10 cellular contexts compared by ENCODE assay signal in genomic region chr17:36188891-36189306, GRCh38. TPM values are rescaled to one million over a fixed set of nuclear protein-coding genes. Genes with fewer than 3 reads are reported as not detected.
DNase-seq lines count a peak whose midpoint lies in the region; ATAC-seq, FAIRE-seq and TF ChIP-seq lines count a peak whose summit lies in the region.
"Had no signal": no experiment of that assay in that cellular context is flagged by ENCODE, and none has a peak within 500 bp of the region (broad histone marks: within the 10 kb centered on the region; RNA-seq: fewer than 3 reads in every experiment).

No MANE protein-coding gene starts in this region.

- SMC1A ChIA-PET in GM12878 (lab: Charles Lee; ENCODE audit: uncharacterized antibody, unreplicated experiment), result interaction anchor here (1.6 kb wide), 2 partner anchors 8 to 14 kb away, joined by 3 to 5 read pairs; no protein-coding TSS in a partner anchor

- CTCF ChIA-PET in GM12878 (lab: Yijun Ruan, JAX), result interaction anchor here (1.5 kb wide), 1 partner anchor 8 kb away, joined by 4 read pairs; no protein-coding TSS in a partner anchor

- peaks cover 57% of the 10 kb centered on the region for H3K4me1 Mint-ChIP-seq in stimulated activated naive CD8-positive, alpha-beta T cell treated with anti-CD3 and anti-CD28 coated beads, Interleukin-15, Interleukin-2, amounts not matched to agents 100 ng/mL and 50 ng/mL, for 24 hours (ENCODE audit: low read depth)
- peaks cover 13% of the 10 kb centered on the region for H3K4me1 Mint-ChIP-seq in T-helper 2 cell treated with Interferon-gamma antibody and Interleukin-4, amounts not matched to agents 5 μg/mL and 100 μg/mL, for 36 hours (ENCODE audit: low read depth)

- intact Hi-C loops in Right ventricle myocardium inferior (cut with DNase I) (no loop called here), GM12878 (cut with micrococcal nuclease; ENCODE audit: unreplicated experiment) (no loop called here)

- H3K4me2 ChIP-seq in GM12878 (ENCODE audit: control insufficient read depth, insufficient read depth), result 0 out of 2 replicates have a peak overlapping the region, but pooled peaks have one; percentile 17

- peak overlapping the region; percentile 82 for H3K27ac Mint-ChIP-seq in stimulated activated naive CD8-positive, alpha-beta T cell treated with anti-CD3 and anti-CD28 coated beads, Interleukin-15, Interleukin-2, amounts not matched to agents 100 ng/mL and 50 ng/mL, for 24 hours
- H3K27ac Mint-ChIP-seq in T-helper 2 cell treated with Interferon-gamma antibody and Interleukin-4, amounts not matched to agents 5 μg/mL and 100 μg/mL, for 36 hours, result no peak overlapping the region

- peak overlapping the region; percentile 29; the same call in 1 of the 2 replicates for H2AFZ ChIP-seq in GM12878 (ENCODE audit: control insufficient read depth, low read depth, low read length)

- no peaks in the 10 kb centered on the region for H3K36me3 Mint-ChIP-seq in stimulated activated naive CD8-positive, alpha-beta T cell treated with anti-CD3 and anti-CD28 coated beads, Interleukin-15, Interleukin-2, amounts not matched to agents 100 ng/mL and 50 ng/mL, for 24 hours (ENCODE audit: low read depth)
- H3K36me3 Mint-ChIP-seq in T-helper 2 cell treated with Interferon-gamma antibody and Interleukin-4, amounts not matched to agents 5 μg/mL and 100 μg/mL, for 36 hours (ENCODE audit: low read depth), result no peaks in the 10 kb centered on the region

- TF ChIP-seq CTCF in right atrium auricular region (IDR thresholded peaks at IDR 0.05) (no peak), GM12878 (IDR thresholded peaks at IDR 0.05 in 2 of 3, conservative IDR thresholded peaks at IDR 0.05 in 1 of 3; ENCODE audit: control insufficient read depth in 2 of 3, extremely low read depth in 1 of 3, insufficient read depth in 1 of 3, low read depth in 3 of 3, low read length in 3 of 3) (no peak)

- no peak overlapping the region for H3K9ac ChIP-seq in GM12878 (ENCODE audit: control insufficient read depth, insufficient read depth, low read length)

- H3K9me3 Mint-ChIP-seq in stimulated activated naive CD8-positive, alpha-beta T cell treated with anti-CD3 and anti-CD28 coated beads, Interleukin-15, Interleukin-2, amounts not matched to agents 100 ng/mL and 50 ng/mL, for 24 hours, result no peaks in the 10 kb centered on the region
- no peaks in the 10 kb centered on the region for H3K9me3 Mint-ChIP-seq in T-helper 2 cell treated with Interferon-gamma antibody and Interleukin-4, amounts not matched to agents 5 μg/mL and 100 μg/mL, for 36 hours

- H3K9me3 ChIP-seq in right atrium auricular region, result no peaks in the 10 kb centered on the region
- no peaks in the 10 kb centered on the region for H3K9me3 ChIP-seq in GM12878 (replicated peaks; ENCODE audit: control insufficient read depth, insufficient read depth, low read length)

- RAD21 ChIA-PET in GM12878 (lab: Charles Lee; ENCODE audit: unreplicated experiment), result interaction anchor here (0.6 to 2.4 kb wide), 2 partner anchors 10 to 213 kb away, joined by 4 to 6 read pairs; no protein-coding TSS in a partner anchor

- peaks cover 75% of the 10 kb centered on the region for H3K27me3 Mint-ChIP-seq in stimulated activated naive CD8-positive, alpha-beta T cell treated with anti-CD3 and anti-CD28 coated beads, Interleukin-15, Interleukin-2, amounts not matched to agents 100 ng/mL and 50 ng/mL, for 24 hours
- peaks cover 51% of the 10 kb centered on the region for H3K27me3 Mint-ChIP-seq in T-helper 2 cell treated with Interferon-gamma antibody and Interleukin-4, amounts not matched to agents 5 μg/mL and 100 μg/mL, for 36 hours (ENCODE audit: low read depth)

- H3K4me3 Mint-ChIP-seq in stimulated activated naive CD8-positive, alpha-beta T cell treated with anti-CD3 and anti-CD28 coated beads, Interleukin-15, Interleukin-2, amounts not matched to agents 100 ng/mL and 50 ng/mL, for 24 hours, result peak overlapping the region; percentile 6
- no peak overlapping the region for H3K4me3 Mint-ChIP-seq in T-helper 2 cell treated with Interferon-gamma antibody and Interleukin-4, amounts not matched to agents 5 μg/mL and 100 μg/mL, for 36 hours

- POLR2A ChIA-PET in GM12878 (lab: Charles Lee), result no interaction called here

- TF ChIP-seq POLR2A in GM12878 (IDR thresholded peaks at IDR 0.05; ENCODE audit: low read depth, low read length), result no peak

- no peak overlapping the region for H3K4me3 ChIP-seq in right atrium auricular region
- no peak overlapping the region for H3K4me3 ChIP-seq in GM12878

- in situ Hi-C loops in GM12878 (cut with MboI), result no loop called here

- no peaks in the 10 kb centered on the region for H4K20me1 ChIP-seq in GM12878 (ENCODE audit: control insufficient read depth, insufficient read depth)

- peak; percentile 11 to 62; a peak in 1 of 4 replicates for TF ChIP-seq EP300 in GM12878 (IDR thresholded peaks at IDR 0.05; ENCODE audit: borderline replicate concordance in 1 of 2, control insufficient read depth in 1 of 2, low read depth in 2 of 2, low read length in 2 of 2)

- no peaks in the 10 kb centered on the region for H3K79me2 ChIP-seq in GM12878 (ENCODE audit: control insufficient read depth, insufficient read depth, low read length)

- ATAC-seq in Right ventricle myocardium inferior, result peak; percentile 75
- ATAC-seq in HG03520 (IDR thresholded peaks at IDR 0.05; ENCODE audit: unreplicated experiment), result peak; percentile 57
- ATAC-seq in GM12878, result peak; percentile 86
- ATAC-seq: Panc1 had no signal

- H3K36me3 ChIP-seq in right atrium auricular region (no peaks in the 10 kb centered on the region), GM12878 (ENCODE audit: control insufficient read depth in 2 of 2, insufficient read depth in 2 of 2, low read length in 1 of 2) (no peaks in the 10 kb centered on the region)

- TF ChIP-seq RAD21 in GM12878 (IDR thresholded peaks at IDR 0.05; ENCODE audit: insufficient read depth, low read depth, low read length), result no peak

- H3K27ac ChIP-seq in right atrium auricular region, result no peak overlapping the region
- 0 out of 2 replicates have a peak overlapping the region, but pooled peaks have one; percentile 2 for H3K27ac ChIP-seq in GM12878 (ENCODE audit: control insufficient read depth, insufficient read depth)

- no peak for FAIRE-seq in GM12878 (lab: Jason Lieb, UNC)
- FAIRE-seq: endothelial cell of umbilical vein had no signal

- H3K27me3 ChIP-seq in right atrium auricular region, result no peaks in the 10 kb centered on the region
- H3K27me3 ChIP-seq in GM12878 (replicated peaks in 1 of 2; ENCODE audit: control insufficient read depth in 2 of 2, insufficient read depth in 2 of 2, low read length in 1 of 2), result no peaks in the 10 kb centered on the region

- no TSS peak for BruUV-seq in GM12878 (replicated peaks; lab: Mats Ljungman, UMichigan)

- H3K4me1 ChIP-seq in right atrium auricular region, result peaks cover 0 to 3% of the 10 kb centered on the region in 2 donors
- peaks cover 6% of the 10 kb centered on the region; the same call in 1 of the 2 replicates for H3K4me1 ChIP-seq in GM12878 (ENCODE audit: control insufficient read depth, insufficient read depth, low read length)

- 0% methylated on average over 7 of the region's 7 CpGs for WGBS in GM12878 (ENCODE audit: insufficient coverage, insufficient replicate concordance, low lambda C conversion rate, missing lambda C conversion rate)

- DNase-seq in Right ventricle myocardium inferior (ENCODE audit: missing footprints) (no peak), right atrium auricular region (ENCODE audit: low spot score) (no peak), GM12878 (ENCODE audit: low read depth, low spot score) (peak; percentile 59), NCI-H774 (lab: John Stamatoyannopoulos, UW) (no peak), AG08395 (ENCODE audit: low spot score) (no peak)
- DNase-seq in T-helper 2 cell treated with Interferon-gamma antibody and Interleukin-4, amounts not matched to agents 5 μg/mL and 100 μg/mL, for 36 hours (ENCODE audit: low spot score), result no peak

RNA-seq across cellular contexts. Expression of gene CCL3L1, which starts 7.7 kb away (rescaled TPM):
- total RNA-seq in Right ventricle myocardium inferior, result not detected
- total RNA-seq in right atrium auricular region, result not detected
- 6.6 and 7.5 TPM in 2 replicates for total RNA-seq in GM12878 (2013; cell fraction: nucleolus; rRNA removed)
- total RNA-seq in GM12878 (2014; rRNA removed), result 13.0 and 14.8 TPM in 2 replicates
- 12.4 and 15.3 TPM in 2 replicates for total RNA-seq in GM12878 (2014; rRNA removed; fragmentation: Illumina TruSeq; extraction: Trizol)
- 12.9 and 13.6 TPM in 2 replicates for total RNA-seq in GM12878 (2021)
- polyA plus RNA-seq in GM12878 (2011; ENCODE audit: low read depth), result 17.8 TPM
- polyA plus RNA-seq in GM12878 (2011; rRNA removed), result 26.9 and 108 TPM in 2 replicates
- polyA plus RNA-seq in GM12878 (2011; cell fraction: cytosol; rRNA removed), result 63.6 and 64.9 TPM in 2 replicates
- polyA plus RNA-seq in GM12878 (2011; cell fraction: nucleus; rRNA removed), result 51.9 and 86.7 TPM in 2 replicates
- polyA plus RNA-seq in GM12878 (2012), result 17.4 and 22.5 TPM in 2 replicates
- 5.4 and 13.4 TPM in 2 replicates for polyA plus RNA-seq in GM12878 (2014; fragmentation: Illumina TruSeq; extraction: Trizol)
- polyA plus RNA-seq in GM12878 (2014; fragmentation: Nextera tagmentation; extraction: Ambion mirVana), result 10 to 100 TPM; 13.8 to 14.5 TPM
- 12.6 and 14.0 TPM in 2 replicates for polyA plus RNA-seq in GM12878 (2014; rRNA removed)
- 1 to 10 TPM; 1.9 to 3.2 TPM for polyA plus RNA-seq in GM12878 (2016; fragmentation: Nextera tagmentation; extraction: Ambion mirVana)
- polyA minus RNA-seq in GM12878 (2011; rRNA and poly(A)+ RNA removed), result 44.0 and 53.2 TPM in 2 replicates
- polyA minus RNA-seq in GM12878 (2011; cell fraction: cytosol; rRNA and poly(A)+ RNA removed), result 38.6 and 41.3 TPM in 2 replicates
- polyA minus RNA-seq in GM12878 (2011; cell fraction: nucleus; rRNA and poly(A)+ RNA removed), result 88.5 and 100 TPM in 2 replicates
- total RNA-seq: endothelial cell of umbilical vein had no signal
- polyA plus RNA-seq: endothelial cell of umbilical vein had no signal

RNA-seq across cellular contexts. Expression of gene TBC1D3B, which starts 12.5 kb away (rescaled TPM):
- total RNA-seq in Right ventricle myocardium inferior (4.0 TPM), right atrium auricular region (not detected), GM12878 (2014; rRNA removed) (1.8 and 2.7 TPM in 2 replicates), GM12878 (2014; rRNA removed; fragmentation: Illumina TruSeq; extraction: Trizol) (1.6 and 2.0 TPM in 2 replicates), GM12878 (2021) (2.5 and 8.5 TPM in 2 replicates)
- total RNA-seq in GM12878 (2013; cell fraction: nucleolus; rRNA removed), result 9.6 and 11.1 TPM in 2 replicates
- not detected for polyA plus RNA-seq in GM12878 (2011; ENCODE audit: low read depth)
- polyA plus RNA-seq in GM12878 (2011; rRNA removed) (2.0 and 2.1 TPM in 2 replicates), GM12878 (2014; fragmentation: Illumina TruSeq; extraction: Trizol) (0.93 TPM in 1 of 2 replicates, not detected in the other), GM12878 (2014; fragmentation: Nextera tagmentation; extraction: Ambion mirVana) (not detected), GM12878 (2014; rRNA removed) (3.0 and 4.8 TPM in 2 replicates), GM12878 (2016; fragmentation: Nextera tagmentation; extraction: Ambion mirVana) (1 to 10 TPM in 1 of 2 experiments, under 1 TPM in 1; 0.67 to 1.6 TPM)
- 1.6 and 2.6 TPM in 2 replicates for polyA plus RNA-seq in GM12878 (2011; cell fraction: cytosol; rRNA removed)
- 15.3 and 19.8 TPM in 2 replicates for polyA plus RNA-seq in GM12878 (2011; cell fraction: nucleus; rRNA removed)
- polyA plus RNA-seq in GM12878 (2012), result 3.0 and 5.8 TPM in 2 replicates
- 0.80 TPM in 1 of 2 replicates, not detected in the other for polyA minus RNA-seq in GM12878 (2011; rRNA and poly(A)+ RNA removed)
- polyA minus RNA-seq in GM12878 (2011; cell fraction: cytosol; rRNA and poly(A)+ RNA removed), result not detected in 2 replicates
- polyA minus RNA-seq in GM12878 (2011; cell fraction: nucleus; rRNA and poly(A)+ RNA removed), result 1.9 and 2.3 TPM in 2 replicates

RNA-seq across cellular contexts. Expression of gene CCL4L2, which starts 22.0 kb away (rescaled TPM):
- total RNA-seq in Right ventricle myocardium inferior, result not detected
- total RNA-seq in right atrium auricular region, result under 1 TPM in 1 of 2 donors, not detected in 1; 0.39 TPM
- total RNA-seq in GM12878 (2013; cell fraction: nucleolus; rRNA removed), result 0.84 TPM in 1 of 2 replicates, not detected in the other
- 13.6 and 23.2 TPM in 2 replicates for total RNA-seq in GM12878 (2014; rRNA removed)
- total RNA-seq in GM12878 (2014; rRNA removed; fragmentation: Illumina TruSeq; extraction: Trizol), result 13.1 and 15.0 TPM in 2 replicates
- 11.1 and 12.3 TPM in 2 replicates for total RNA-seq in GM12878 (2021)
- 12.3 TPM for polyA plus RNA-seq in GM12878 (2011; ENCODE audit: low read depth)
- 249 and 275 TPM in 2 replicates for polyA plus RNA-seq in GM12878 (2011; rRNA removed)
- polyA plus RNA-seq in GM12878 (2011; cell fraction: cytosol; rRNA removed), result 273 and 296 TPM in 2 replicates
- polyA plus RNA-seq in GM12878 (2011; cell fraction: nucleus; rRNA removed), result 86.0 and 151 TPM in 2 replicates
- polyA plus RNA-seq in GM12878 (2012), result 4.0 and 23.1 TPM in 2 replicates
- 12.0 and 15.4 TPM in 2 replicates for polyA plus RNA-seq in GM12878 (2014; fragmentation: Illumina TruSeq; extraction: Trizol)
- 100 to 1,000 TPM in 1 of 2 experiments, 10 to 100 TPM in 1; 99.7 to 133 TPM for polyA plus RNA-seq in GM12878 (2014; fragmentation: Nextera tagmentation; extraction: Ambion mirVana)
- 17.5 and 20.9 TPM in 2 replicates for polyA plus RNA-seq in GM12878 (2014; rRNA removed)
- 1 to 10 TPM; 2.3 to 4.2 TPM for polyA plus RNA-seq in GM12878 (2016; fragmentation: Nextera tagmentation; extraction: Ambion mirVana)
- polyA minus RNA-seq in GM12878 (2011; rRNA and poly(A)+ RNA removed), result 154 and 262 TPM in 2 replicates
- polyA minus RNA-seq in GM12878 (2011; cell fraction: cytosol; rRNA and poly(A)+ RNA removed), result 45.8 and 46.4 TPM in 2 replicates
- polyA minus RNA-seq in GM12878 (2011; cell fraction: nucleus; rRNA and poly(A)+ RNA removed), result 29.3 and 32.3 TPM in 2 replicates
- total RNA-seq: endothelial cell of umbilical vein had no signal
- polyA plus RNA-seq: endothelial cell of umbilical vein had no signal
